8 cellular contexts compared by ENCODE assay signal in genomic region chr7:98286093-98286525, GRCh38.
DNase-seq lines count a peak whose midpoint lies in the region; TF ChIP-seq lines count a peak whose summit lies in the region.

No MANE protein-coding gene starts in this region.

- H3K4me1 ChIP-seq in muscle layer of colon (ENCODE audit: insufficient read depth, low read length): peaks cover 69% of the 10 kb centered on the region

- no peaks in the 10 kb centered on the region for H3K9me3 ChIP-seq in muscle layer of colon (ENCODE audit: low read length)

- H3K36me3 ChIP-seq in muscle layer of colon (ENCODE audit: insufficient read depth, low read length): peaks cover 3% of the 10 kb centered on the region

- no peak for TF ChIP-seq POLR2A in erythroblast (IDR thresholded peaks at IDR 0.05; ENCODE audit: low read length)

- DNase-seq in AG10803 (ENCODE audit: low read depth): peak; percentile 73
- peak; percentile 54 for DNase-seq in OCI-M1 (lab: John Stamatoyannopoulos, UW)
- peak; percentile 12 to 22 for DNase-seq in erythroblast (lab: John Stamatoyannopoulos, UW)
- DNase-seq in AML-193 (lab: John Stamatoyannopoulos, UW): no peak
- no peak for DNase-seq in kidney glomerular epithelial cell (lab: John Stamatoyannopoulos, UW)
- DNase-seq in NCI-H748 treated with DMSO at 0.1 percent for 48 hours (lab: John Stamatoyannopoulos, UW): no peak
- DNase-seq in NCI-H2171 (lab: John Stamatoyannopoulos, UW): no peak

- peak overlapping the region; percentile 93 for H3K4me3 ChIP-seq in AG10803 (ENCODE audit: low read length)
- H3K4me3 ChIP-seq in muscle layer of colon (ENCODE audit: low read depth in 1 of 2, low read length in 2 of 2): peak overlapping the region; percentile 11 to 73

- H3K27me3 ChIP-seq in muscle layer of colon (ENCODE audit: control insufficient read depth in 1 of 2, insufficient read depth in 2 of 2, low read length in 2 of 2): no peaks in the 10 kb centered on the region

- no peak overlapping the region for H3K9ac ChIP-seq in muscle layer of colon (ENCODE audit: low read length)

- no peak for TF ChIP-seq CTCF in AG10803 (conservative IDR thresholded peaks at IDR 0.05; ENCODE audit: low read length)

- peak overlapping the region; percentile 70 for H3K27ac ChIP-seq in muscle layer of colon (ENCODE audit: low read depth, low read length)

Comparison
In these comparisons a context has a peak if more than half of its experiments do, and no peak if none do; other contexts are left out.
1. DNase-seq: peak in AG10803 (single experiment), OCI-M1 (single experiment) and erythroblast (2 of 2); none in AML-193 (0 of 2), kidney glomerular epithelial cell (single experiment), NCI-H748 treated with DMSO at 0.1 percent for 48 hours (single experiment) and NCI-H2171 (single experiment).